ENCODE assay signal across 7 cellular contexts in the genomic region with DNA sequence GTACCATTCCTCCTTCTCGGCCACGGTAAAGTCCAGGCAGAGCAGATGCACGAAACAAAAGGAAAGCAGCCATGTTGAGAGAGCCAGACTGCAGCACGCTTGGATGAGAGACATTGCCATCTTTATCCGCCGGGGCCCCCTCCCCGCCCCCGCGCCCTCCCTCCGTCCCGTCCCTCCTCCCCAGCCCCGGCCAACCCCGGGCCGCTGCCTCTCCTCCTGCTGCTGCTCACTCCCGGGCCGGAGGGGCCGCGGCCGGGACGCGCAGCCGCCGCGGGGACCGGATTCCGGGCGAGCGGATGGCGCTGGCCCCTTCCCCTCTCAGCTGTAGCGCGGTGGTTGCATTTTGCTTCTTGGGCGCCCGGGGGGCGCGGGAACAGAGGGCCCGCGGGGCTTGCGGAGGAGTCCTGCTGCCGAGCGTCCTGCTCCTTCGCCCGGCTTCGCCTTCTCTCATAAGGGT. TPM values are rescaled to one million over a fixed set of nuclear protein-coding genes. Genes with fewer than 3 reads are reported as not detected.
DNase-seq lines count a peak whose midpoint lies in the region; FAIRE-seq and TF ChIP-seq lines count a peak whose summit lies in the region.

No MANE protein-coding gene starts in this region.

- no peak overlapping the region for H4K8ac ChIP-seq in mesendoderm (ENCODE audit: low read depth, low read length)

- H3K9me3 ChIP-seq in OCI-LY3 (ENCODE audit: insufficient read depth, low read length) (no peaks in the 10 kb centered on the region), endocrine pancreas (ENCODE audit: control insufficient read depth, low read length) (no peaks in the 10 kb centered on the region)

- H3K4me3 ChIP-seq in H7 (ENCODE audit: insufficient read depth, low read depth, low read length) (peak overlapping the region; percentile 79), OCI-LY3 (ENCODE audit: low read length) (peak overlapping the region; percentile 69), endocrine pancreas (ENCODE audit: control insufficient read depth, insufficient read depth, low read length) (no peak overlapping the region), mesendoderm (ENCODE audit: low read length) (peak overlapping the region; percentile 83), urinary bladder (ENCODE audit: low read depth, low read length) (peak overlapping the region; percentile 78)

- H3K36me3 ChIP-seq in H7 (replicated peaks; ENCODE audit: control insufficient read depth, insufficient read depth, low read length) (no peaks in the 10 kb centered on the region), OCI-LY3 (replicated peaks; ENCODE audit: low read depth, low read length) (no peaks in the 10 kb centered on the region), endocrine pancreas (ENCODE audit: control insufficient read depth, insufficient read depth, low read length) (no peaks in the 10 kb centered on the region), mesendoderm (ENCODE audit: control insufficient read depth, insufficient read depth, low read length) (no peaks in the 10 kb centered on the region), urinary bladder (ENCODE audit: insufficient read depth) (no peaks in the 10 kb centered on the region)

- H3K9ac ChIP-seq in OCI-LY3 (ENCODE audit: low read length) = no peak overlapping the region
- H3K9ac ChIP-seq in endocrine pancreas (ENCODE audit: control insufficient read depth, insufficient read depth, low read length) = peak overlapping the region; percentile 66
- peak overlapping the region; percentile 73 for H3K9ac ChIP-seq in mesendoderm (ENCODE audit: low read length)

- no peak for FAIRE-seq in GM12892 (lab: Jason Lieb, UNC)

- H3K4ac ChIP-seq in mesendoderm (ENCODE audit: low read depth, low read length) = no peak overlapping the region

- H3K27me3 ChIP-seq in H7 (ENCODE audit: control insufficient read depth, insufficient read depth, low read length) (peaks cover 31% of the 10 kb centered on the region), OCI-LY3 (ENCODE audit: low read depth, low read length) (peaks cover 7% of the 10 kb centered on the region), endocrine pancreas (ENCODE audit: control insufficient read depth, insufficient read depth, low read length) (no peaks in the 10 kb centered on the region), mesendoderm (ENCODE audit: insufficient read depth, low read length, poor library complexity) (no peaks in the 10 kb centered on the region)

- H3K18ac ChIP-seq in mesendoderm (ENCODE audit: low read length) = peak overlapping the region; percentile 13

- no peak overlapping the region for H4K5ac ChIP-seq in mesendoderm (ENCODE audit: low read length)

- no peak overlapping the region for H2AK5ac ChIP-seq in mesendoderm (ENCODE audit: low read length)

- H3K4me2 ChIP-seq in OCI-LY3 (ENCODE audit: low read length) = peak overlapping the region; percentile 48
- peak overlapping the region; percentile 96 for H3K4me2 ChIP-seq in mesendoderm (ENCODE audit: low read length)

- H2BK120ac ChIP-seq in mesendoderm (ENCODE audit: low read depth, low read length) = no peak overlapping the region

- H3K79me2 ChIP-seq in OCI-LY3 (ENCODE audit: low read length) = no peaks in the 10 kb centered on the region
- H3K79me2 ChIP-seq in mesendoderm (ENCODE audit: control insufficient read depth, insufficient read depth, low read length) = no peaks in the 10 kb centered on the region

- no peak for TF ChIP-seq CTCF in OCI-LY3 (IDR thresholded peaks at IDR 0.05; ENCODE audit: low read depth, low read length)

- H3K27ac ChIP-seq in OCI-LY3 (ENCODE audit: low read length) (no peak overlapping the region), mesendoderm (ENCODE audit: low read depth, low read length) (no peak overlapping the region), urinary bladder (ENCODE audit: low read depth) (no peak overlapping the region)

- H3K23ac ChIP-seq in mesendoderm (ENCODE audit: low read length) = no peak overlapping the region

- no peak overlapping the region for H2AFZ ChIP-seq in OCI-LY3 (ENCODE audit: low read depth, low read length)

- no CpG with 5 or more reads among the region's 43 CpGs for WGBS in mesendoderm (ENCODE audit: extremely low coverage, insufficient coverage, low lambda C conversion rate)
- under 1% methylated on average over 43 of the region's 43 CpGs for WGBS in urinary bladder

- no peak overlapping the region for H2BK15ac ChIP-seq in mesendoderm (replicated peaks; ENCODE audit: low read depth)

- H3K79me1 ChIP-seq in mesendoderm (ENCODE audit: low read length) = no peaks in the 10 kb centered on the region

- no peak for TF ChIP-seq POLR2A in GM12892 (IDR thresholded peaks at IDR 0.05; ENCODE audit: low read depth, low read length)

- DNase-seq in GM12892 (ENCODE audit: insufficient read length) (peak; percentile 19), H7 (peak; percentile 89), mesendoderm (peak; percentile 54), activated gamma-delta T cell (lab: John Stamatoyannopoulos, UW) (no peak)

- H2BK5ac ChIP-seq in mesendoderm (ENCODE audit: low read length) = no peak overlapping the region

- H3K4me1 ChIP-seq in OCI-LY3 (ENCODE audit: low read length) (no peaks in the 10 kb centered on the region), endocrine pancreas (ENCODE audit: control insufficient read depth, insufficient read depth, low read length) (peaks cover 18% of the 10 kb centered on the region), mesendoderm (ENCODE audit: control insufficient read depth, low read depth, low read length) (no peaks in the 10 kb centered on the region), urinary bladder (ENCODE audit: insufficient read depth) (no peaks in the 10 kb centered on the region)

- H4K20me1 ChIP-seq in OCI-LY3 (ENCODE audit: insufficient read depth, low read length) = no peaks in the 10 kb centered on the region

- H3K56ac ChIP-seq in mesendoderm (ENCODE audit: low read length) = peak overlapping the region; percentile 93

RNA-seq across cellular contexts. Expression of gene RNF150, which starts 0.6 kb away (rescaled TPM):
- not detected for polyA plus RNA-seq in GM12892 (2012; ENCODE audit: missing spikeins)
- 1.1 and 1.4 TPM in 2 replicates for total RNA-seq in H7 (2014; rRNA removed; shearing (Covaris generic))
- polyA plus RNA-seq in mesendoderm (2013, experiment 1 of 2) = 2.5 TPM
- 2.5 TPM for polyA plus RNA-seq in mesendoderm (2013, experiment 2 of 2)
- 41.3 TPM for total RNA-seq in urinary bladder
- polyA plus RNA-seq in urinary bladder = 13.2 TPM

Comparison
In these comparisons a context has a peak if more than half of its experiments do, and no peak if none do; other contexts are left out.
1. RNA of gene RNF150, which starts 0.6 kb away (total RNA-seq): 41.3 TPM in urinary bladder (single experiment); 1.1 to 1.4 TPM in H7; every median in the first group is over 10 times any median in the second.